21 cellular contexts compared by ENCODE assay signal in genomic region chr6:145668844-145669243, GRCh38.
A peak's percentile ranks its signal among the peaks of the same experiment; 100 is the strongest.
DNase-seq lines count a peak whose midpoint lies in the region; FAIRE-seq and TF ChIP-seq lines count a peak whose summit lies in the region.
"Had no signal": no experiment of that assay in that cellular context is flagged by ENCODE, and none has a peak within 500 bp of the region (broad histone marks: within the 10 kb centered on the region; RNA-seq: fewer than 3 reads in every experiment).

No MANE protein-coding gene starts in this region.

- H3K27me3 ChIP-seq in SJSA1 (replicated peaks) (no peaks in the 10 kb centered on the region), endothelial cell of umbilical vein (ENCODE audit: control insufficient read depth in 2 of 2, insufficient read depth in 2 of 2, low read length in 2 of 2) (no peaks in the 10 kb centered on the region), H7 (ENCODE audit: control insufficient read depth, insufficient read depth, low read length) (no peaks in the 10 kb centered on the region), Peyer's patch (no peaks in the 10 kb centered on the region), HAP-1 (ENCODE audit: low read depth) (no peaks in the 10 kb centered on the region)
- H3K27me3 ChIP-seq: BLaER1, SJCRH30 had no signal

- H3K9me3 ChIP-seq in SJSA1 (replicated peaks) = no peaks in the 10 kb centered on the region
- no peaks in the 10 kb centered on the region for H3K9me3 ChIP-seq in endothelial cell of umbilical vein (replicated peaks; ENCODE audit: control insufficient read depth, insufficient read depth, low read length)
- no peaks in the 10 kb centered on the region for H3K9me3 ChIP-seq in Peyer's patch
- no peaks in the 10 kb centered on the region for H3K9me3 ChIP-seq in HAP-1
- H3K9me3 ChIP-seq: A549, SJCRH30 had no signal

- TF ChIP-seq CTCF in endothelial cell of umbilical vein (IDR thresholded peaks at IDR 0.05; ENCODE audit: extremely low read depth in 1 of 2, insufficient read depth in 1 of 2, low read depth in 1 of 2, low read length in 2 of 2) (no peak), Peyer's patch (IDR thresholded peaks at IDR 0.05) (no peak)

- intact Hi-C loops in endothelial cell of umbilical vein (cut with micrococcal nuclease) = loop anchor here (2.0 kb wide), 2 partner anchors 30 to 66 kb away; partner anchors contain the start of gene EPM2A

- dilution Hi-C loops in endothelial cell of umbilical vein (cut with MboI; ENCODE audit: extremely low pct_ligation_motif_present, low sequenced_read_pairs) = no loop called here

- FAIRE-seq in endothelial cell of umbilical vein (lab: Jason Lieb, UNC) = no peak
- FAIRE-seq: A549, GM12891 had no signal

- POLR2A ChIA-PET in endothelial cell of umbilical vein (lab: Charles Lee) = no interaction called here

- H3K79me2 ChIP-seq in endothelial cell of umbilical vein (ENCODE audit: control insufficient read depth, insufficient read depth, low read length) = no peaks in the 10 kb centered on the region

- TF ChIP-seq POLR2A in endothelial cell of umbilical vein (IDR thresholded peaks at IDR 0.05; ENCODE audit: low read depth, low read length) (no peak), Peyer's patch (IDR thresholded peaks at IDR 0.05) (no peak)

- peak overlapping the region; percentile 31 for H2AFZ ChIP-seq in endothelial cell of umbilical vein (ENCODE audit: low read depth, low read length)

- peak overlapping the region; percentile 67 for H3K9ac ChIP-seq in endothelial cell of umbilical vein (replicated peaks; ENCODE audit: extremely low read depth, insufficient read depth, low read length)
- H3K9ac ChIP-seq: BLaER1 had no signal

- no peaks in the 10 kb centered on the region for H3K9me1 ChIP-seq in endothelial cell of umbilical vein (replicated peaks; ENCODE audit: control insufficient read depth, extremely low read depth, insufficient read depth, low read length)

- H3K4me1 ChIP-seq in SJSA1 (replicated peaks) = peaks cover 20% of the 10 kb centered on the region
- peaks cover 26% of the 10 kb centered on the region for H3K4me1 ChIP-seq in endothelial cell of umbilical vein (ENCODE audit: control insufficient read depth, extremely low read depth, insufficient read depth, low read length)
- H3K4me1 ChIP-seq in Peyer's patch = no peaks in the 10 kb centered on the region
- H3K4me1 ChIP-seq in HAP-1 = no peaks in the 10 kb centered on the region
- H3K4me1 ChIP-seq: SJCRH30 had no signal

- H3K27ac ChIP-seq in SJSA1 (peak overlapping the region; percentile 86), endothelial cell of umbilical vein (ENCODE audit: insufficient read depth, low read depth, low read length) (peak overlapping the region; percentile 94), Peyer's patch (no peak overlapping the region)
- H3K27ac ChIP-seq: A549, BLaER1, HL-60, SJCRH30 had no signal

- no TSS peak for BruUV-seq in endothelial cell of umbilical vein (replicated peaks; lab: Mats Ljungman, UMichigan)

- peak overlapping the region; percentile 71 for H3K4me2 ChIP-seq in endothelial cell of umbilical vein (ENCODE audit: insufficient read depth, low read length)
- H3K4me2 ChIP-seq: A549, BLaER1 had no signal

- in situ Hi-C loops in HAP-1 (cut with MboI; ENCODE audit: low sequenced_read_pairs) = no loop called here

- DNase-seq in DMS 273 treated with DMSO at 0.1 percent for 48 hours (lab: John Stamatoyannopoulos, UW) = peak; percentile 24
- DNase-seq in SJSA1 (ENCODE audit: low read depth in 1 of 2, low spot score in 2 of 2) = no peak
- peak; percentile 55 for DNase-seq in endothelial cell of umbilical vein (ENCODE audit: low read depth, low spot score)
- peak; percentile 23 to 37 for DNase-seq in lung microvascular endothelial cell (ENCODE audit: low read depth in 2 of 2)
- DNase-seq in MV-4-11 (lab: John Stamatoyannopoulos, UW) = no peak
- no peak for DNase-seq in H7
- no peak for DNase-seq in Peyer's patch
- DNase-seq in HAP-1 (ENCODE audit: low spot score in 2 of 2) = no peak
- DNase-seq: Calu3; CD4-positive, alpha-beta memory T cell; NCI-H1048; NCI-H1436; NCI-H2029; NCI-H2171; NCI-H526; PC-3; SJCRH30 had no signal

- H3K4me3 ChIP-seq in SJSA1 = no peak overlapping the region
- no peak overlapping the region for H3K4me3 ChIP-seq in endothelial cell of umbilical vein (replicated peaks in 1 of 3; ENCODE audit: insufficient read depth in 1 of 3, low read depth in 1 of 3, low read length in 3 of 3)
- no peak overlapping the region for H3K4me3 ChIP-seq in H7 (ENCODE audit: insufficient read depth, low read depth, low read length)
- no peak overlapping the region for H3K4me3 ChIP-seq in Peyer's patch
- H3K4me3 ChIP-seq in HAP-1 = no peak overlapping the region
- H3K4me3 ChIP-seq: A549, BLaER1, SJCRH30 had no signal

- CTCF ChIA-PET in endothelial cell of umbilical vein (lab: Charles Lee) = interaction anchor here (1.0 to 1.1 kb wide), 2 partner anchors 14 to 35 kb away, joined by 3 read pairs; no protein-coding TSS in a partner anchor

- no peaks in the 10 kb centered on the region for H4K20me1 ChIP-seq in endothelial cell of umbilical vein (replicated peaks; ENCODE audit: control insufficient read depth, extremely low read depth, insufficient read depth, low read length)
- H4K20me1 ChIP-seq: BLaER1 had no signal

- H3K36me3 ChIP-seq in SJSA1 = no peaks in the 10 kb centered on the region
- H3K36me3 ChIP-seq in endothelial cell of umbilical vein (ENCODE audit: control insufficient read depth in 2 of 2, extremely low read depth in 1 of 2, insufficient read depth in 2 of 2, low read length in 2 of 2) = no peaks in the 10 kb centered on the region
- no peaks in the 10 kb centered on the region for H3K36me3 ChIP-seq in H7 (replicated peaks; ENCODE audit: control insufficient read depth, insufficient read depth, low read length)
- no peaks in the 10 kb centered on the region for H3K36me3 ChIP-seq in Peyer's patch
- no peaks in the 10 kb centered on the region for H3K36me3 ChIP-seq in HAP-1 (replicated peaks)
- H3K36me3 ChIP-seq: SJCRH30 had no signal

TF ChIP-seq in endothelial cell of umbilical vein, 7 proteins besides CTCF, POLR2A, EP300 and RAD21:
- TF ChIP-seq GATA2 (IDR thresholded peaks at IDR 0.05; ENCODE audit: insufficient read depth, insufficient read length, low read depth, low read length) = peak; percentile 77
- no peak for TF ChIP-seq MAX (IDR thresholded peaks at IDR 0.05; ENCODE audit: insufficient read depth, insufficient read length)
- TF ChIP-seq FOS (IDR thresholded peaks at IDR 0.05; ENCODE audit: borderline replicate concordance, insufficient read depth, low read length) = peak; percentile 60

Comparison
In these comparisons a context has a peak if more than half of its experiments do, and no peak if none do; other contexts are left out.
1. DNase-seq: peak in DMS 273 treated with DMSO at 0.1 percent for 48 hours (single experiment), endothelial cell of umbilical vein (single experiment) and lung microvascular endothelial cell (2 of 2); none in SJSA1 (0 of 2), MV-4-11 (single experiment), H7 (single experiment), Peyer's patch (0 of 3) and HAP-1 (0 of 2).
2. H3K27ac ChIP-seq: peak in SJSA1 (single experiment) and endothelial cell of umbilical vein (single experiment); none in Peyer's patch (0 of 4).